In genomic region chr14:100304825-100305445, GRCh38 we compare ENCODE assay signal across 8 cellular contexts. TPM values are rescaled to one million over a fixed set of nuclear protein-coding genes. Genes with fewer than 3 reads are reported as not detected.
DNase-seq lines count a peak whose midpoint lies in the region; ATAC-seq lines count a peak whose summit lies in the region.

No MANE protein-coding gene starts in this region.

- intact Hi-C loops in right cardiac atrium (cut with DNase I): loop anchor here in 3 of 4 donors (5.0 to 10.0 kb wide), 2 partner anchors 70 to 72 kb away; partner anchors contain the start of gene WDR25 (in 3 of the 3)

- peak overlapping the region; percentile 4 for H3K27ac ChIP-seq in right cardiac atrium (ENCODE audit: low read length)

- peak overlapping the region; percentile 69 for H3K9ac ChIP-seq in adipocyte (ENCODE audit: low read length)

- H3K4me3 ChIP-seq in adipocyte (ENCODE audit: low read length) (peak overlapping the region; percentile 91), right cardiac atrium (ENCODE audit: low read length) (peak overlapping the region; percentile 92)

- peak; percentile 22 to 28 for ATAC-seq in right cardiac atrium
- ATAC-seq in GM18511 (IDR thresholded peaks at IDR 0.05; ENCODE audit: unreplicated experiment): no peak

- H3K4me1 ChIP-seq in adipocyte (ENCODE audit: control insufficient read depth, insufficient read depth, low read length): peaks cover 8% of the 10 kb centered on the region
- no peaks in the 10 kb centered on the region for H3K4me1 ChIP-seq in right cardiac atrium (ENCODE audit: control insufficient read depth, insufficient read depth, low read length)

- no peaks in the 10 kb centered on the region for H3K36me3 ChIP-seq in adipocyte (ENCODE audit: control insufficient read depth, insufficient read depth, low read length, severe bottlenecking)

- 6% methylated on average over 27 of the region's 29 CpGs for WGBS in right cardiac atrium

- H3K9me3 ChIP-seq in adipocyte (ENCODE audit: control insufficient read depth, low read length) (no peaks in the 10 kb centered on the region), right cardiac atrium (ENCODE audit: control insufficient read depth, low read length) (no peaks in the 10 kb centered on the region)

- DNase-seq in NCI-H1436 (lab: John Stamatoyannopoulos, UW) (peak; percentile 27), NCI-H1436 treated with DMSO at 0.1 percent for 48 hours (lab: John Stamatoyannopoulos, UW) (no peak), NCI-H1694 treated with DMSO at 0.1 percent for 48 hours (lab: John Stamatoyannopoulos, UW) (peak; percentile 54), adipocyte (ENCODE audit: low read depth) (peak; percentile 60), right cardiac atrium (peak; percentile 76 to 90 (median 88)), renal cortical epithelial cell (ENCODE audit: low read depth) (peak; percentile 50), hepatic stellate cell (ENCODE audit: low spot score) (no peak)

- H3K27me3 ChIP-seq in adipocyte (replicated peaks; ENCODE audit: control insufficient read depth, insufficient read depth, low read length): no peaks in the 10 kb centered on the region
- H3K27me3 ChIP-seq in right cardiac atrium (ENCODE audit: control insufficient read depth, insufficient read depth): no peaks in the 10 kb centered on the region

RNA-seq across cellular contexts. Expression of gene SLC25A29, which starts 1.3 kb away (rescaled TPM):
- total RNA-seq in right cardiac atrium (10 to 100 TPM; 22.9 to 41.1 (median 23.9) TPM), renal cortical epithelial cell (48.3 and 92.2 TPM in 2 replicates)
- polyA plus RNA-seq in right cardiac atrium: 20.9 TPM

RNA-seq across cellular contexts. Expression of gene SLC25A47, which starts 18.2 kb away (rescaled TPM):
- not detected for total RNA-seq in right cardiac atrium
- not detected for polyA plus RNA-seq in right cardiac atrium
- total RNA-seq in renal cortical epithelial cell: not detected in 2 replicates

Comparison
In these comparisons a context has a peak if more than half of its experiments do, and no peak if none do; other contexts are left out.
1. DNase-seq: peak in NCI-H1436 (single experiment), NCI-H1694 treated with DMSO at 0.1 percent for 48 hours (single experiment), adipocyte (single experiment), right cardiac atrium (3 of 3) and renal cortical epithelial cell (single experiment); none in NCI-H1436 treated with DMSO at 0.1 percent for 48 hours (single experiment) and hepatic stellate cell (single experiment).